ENCODE assay signal across 19 cellular contexts in the genomic region with DNA sequence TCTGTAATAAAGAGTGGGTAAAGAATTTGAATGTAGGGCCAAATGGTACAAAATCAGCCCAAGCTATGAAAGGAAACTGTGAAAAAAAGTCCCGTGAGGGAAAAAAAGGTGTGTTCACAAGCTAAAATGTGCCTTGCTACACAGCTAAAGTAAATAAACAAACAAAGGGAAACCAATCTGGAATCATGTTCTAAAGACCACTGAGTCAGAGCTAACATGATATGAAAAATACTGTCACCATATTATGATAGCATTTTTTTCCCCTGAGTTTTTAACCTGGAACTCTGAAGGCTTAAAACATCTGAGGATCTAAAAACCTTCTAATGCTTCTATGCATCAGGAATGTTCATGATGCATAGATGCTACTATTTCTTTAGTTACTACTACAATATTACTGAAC. TPM values are rescaled to one million over a fixed set of nuclear protein-coding genes. Genes with fewer than 3 reads are reported as not detected.
"Had no signal": no experiment of that assay in that cellular context is flagged by ENCODE, and none has a peak within 500 bp of the region (broad histone marks: within the 10 kb centered on the region; RNA-seq: fewer than 3 reads in every experiment).

No MANE protein-coding gene starts in this region.

- H3K4me1 ChIP-seq: Peyer's patch had no signal

- H3K4me3 Mint-ChIP-seq: activated CD8-positive, alpha-beta T cell treated with anti-CD3 and anti-CD28 coated beads, Interleukin-2, amount 10 ng/mL, durations not matched to agents 7 days and 5 days; activated naive CD8-positive, alpha-beta T cell treated with anti-CD3 and anti-CD28 coated beads, Interleukin-2, amount 10 ng/mL, durations not matched to agents 7 days and 5 days had no signal

- H3K27ac Mint-ChIP-seq: activated CD8-positive, alpha-beta T cell treated with anti-CD3 and anti-CD28 coated beads, Interleukin-2, amount 10 ng/mL, durations not matched to agents 7 days and 5 days; activated naive CD8-positive, alpha-beta T cell treated with anti-CD3 and anti-CD28 coated beads, Interleukin-2, amount 10 ng/mL, durations not matched to agents 7 days and 5 days had no signal

- H3K4me1 Mint-ChIP-seq: activated naive CD8-positive, alpha-beta T cell treated with anti-CD3 and anti-CD28 coated beads, Interleukin-2, amount 10 ng/mL, durations not matched to agents 7 days and 5 days had no signal

- DNase-seq: activated CD4-positive, alpha-beta T cell treated with anti-CD3 and anti-CD28 coated beads for 4 hours; activated CD8-positive, alpha-beta memory T cell treated with anti-CD3 and anti-CD28 coated beads, Interleukin-2, amount 50 U/mL, for 48 hours; activated CD8-positive, alpha-beta T cell treated with anti-CD3 and anti-CD28 coated beads, Interleukin-2, amount 10 ng/mL, durations not matched to agents 7 days and 5 days; activated naive CD4-positive, alpha-beta T cell treated with anti-CD3 and anti-CD28 coated beads, Interleukin-2, amount 50 U/mL, for 16 hours; activated naive CD8-positive, alpha-beta T cell treated with anti-CD3 and anti-CD28 coated beads, Interleukin-2, amount 10 ng/mL, durations not matched to agents 7 days and 5 days; activated T-cell treated with anti-CD3 and anti-CD28 coated beads, Interleukin-2, amount 50 U/mL, for 1 hour; NCI-H1105 treated with DMSO at 0.1 percent for 48 hours; NCI-H1436 treated with DMSO at 0.1 percent for 48 hours; NCI-H187; NCI-H2081; NCI-H510A treated with DMSO at 0.1 percent for 48 hours; Peyer's patch; Right ventricle myocardium superior; SJCRH30; SK-N-SH; T-helper 1 cell; WERI-Rb-1 had no signal

- H3K4me2 ChIP-seq: SK-N-SH had no signal

- H3K9ac ChIP-seq: SK-N-SH had no signal

- H3K27me3 ChIP-seq: Peyer's patch, SJCRH30 had no signal

- H3K9me3 ChIP-seq: Peyer's patch, SJCRH30, SK-N-SH had no signal

- H3K27ac ChIP-seq: Peyer's patch, RWPE1, SJCRH30, WERI-Rb-1 had no signal

- H3K36me3 ChIP-seq: Peyer's patch, SJCRH30, WERI-Rb-1 had no signal

- H3K4me3 ChIP-seq: Peyer's patch, SJCRH30 had no signal

- H3K9me3 Mint-ChIP-seq: activated naive CD8-positive, alpha-beta T cell treated with anti-CD3 and anti-CD28 coated beads, Interleukin-2, amount 10 ng/mL, durations not matched to agents 7 days and 5 days had no signal

- ATAC-seq: activated CD8-positive, alpha-beta T cell treated with anti-CD3 and anti-CD28 coated beads, Interleukin-2, amount 10 ng/mL, durations not matched to agents 7 days and 5 days had no signal

- H3K36me3 Mint-ChIP-seq: activated naive CD8-positive, alpha-beta T cell treated with anti-CD3 and anti-CD28 coated beads, Interleukin-2, amount 10 ng/mL, durations not matched to agents 7 days and 5 days had no signal

RNA-seq across cellular contexts. Expression of gene SCN1A, which starts 58.8 kb away (rescaled TPM):
- total RNA-seq: activated CD8-positive, alpha-beta T cell treated with anti-CD3 and anti-CD28 coated beads, Interleukin-2, amount 10 ng/mL, durations not matched to agents 7 days and 5 days; activated naive CD8-positive, alpha-beta T cell treated with anti-CD3 and anti-CD28 coated beads, Interleukin-2, amount 10 ng/mL, durations not matched to agents 7 days and 5 days; Peyer's patch; SJCRH30; T-helper 2 cell treated with Interferon-gamma antibody and Interleukin-4, amounts not matched to agents 100 ng/mL and 5 ng/mL, for 36 hours had no signal
